8 cellular contexts compared by ENCODE assay signal in the genomic region with DNA sequence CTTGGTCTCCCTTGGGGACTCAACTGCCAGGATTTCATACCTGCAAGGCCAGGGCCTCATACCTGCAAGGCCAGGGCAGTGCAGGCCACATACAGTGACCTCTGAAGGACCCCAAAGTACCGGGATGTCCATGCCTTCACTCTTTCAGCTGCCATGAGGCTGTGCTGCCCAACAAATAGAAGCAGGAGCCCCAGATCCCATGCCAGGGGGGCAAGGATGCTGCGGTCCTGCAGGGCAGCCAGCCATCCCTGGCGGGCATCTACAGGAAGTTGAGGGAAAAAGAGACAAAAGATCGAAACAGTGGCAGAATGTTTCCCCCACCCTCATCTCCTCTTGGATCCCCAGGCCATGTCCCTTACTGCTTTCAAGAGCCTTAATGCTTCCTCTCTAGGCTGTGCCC. TPM values are rescaled to one million over a fixed set of nuclear protein-coding genes. Genes with fewer than 3 reads are reported as not detected.
A peak's percentile ranks its signal among the peaks of the same experiment; 100 is the strongest.
DNase-seq lines count a peak whose midpoint lies in the region; ATAC-seq and TF ChIP-seq lines count a peak whose summit lies in the region.

No MANE protein-coding gene starts in this region.

- H2AFZ ChIP-seq in ACC112 (ENCODE audit: low read length, unreplicated experiment): no peak overlapping the region

- peaks cover 3% of the 10 kb centered on the region; the same call in 1 of the 2 replicates for H3K36me3 ChIP-seq in ACC112 (ENCODE audit: insufficient read depth, low read length)

- H3K4me3 Mint-ChIP-seq in IgD-negative memory B cell (peak overlapping the region; percentile 99 to 100 (median 100)), naive B cell (peak overlapping the region; percentile 93 to 100 (median 98))

- no peaks in the 10 kb centered on the region for H3K27me3 Mint-ChIP-seq in IgD-negative memory B cell
- no peaks in the 10 kb centered on the region for H3K27me3 Mint-ChIP-seq in naive B cell

- DNase-seq in choroid plexus epithelial cell (ENCODE audit: low read depth) (no peak), naive B cell (no peak), NCI-H2107 (lab: John Stamatoyannopoulos, UW) (no peak), foreskin melanocyte (no peak), NCI-H2081 treated with DMSO at 0.1 percent for 48 hours (lab: John Stamatoyannopoulos, UW) (no peak), H4 (ENCODE audit: low spot score) (no peak)

- ATAC-seq in naive B cell (ENCODE audit: low read depth in 2 of 2): no peak

- H3K36me3 Mint-ChIP-seq in IgD-negative memory B cell: peaks cover 3% of the 10 kb centered on the region
- H3K36me3 Mint-ChIP-seq in naive B cell: peaks cover 0 to 16% of the 10 kb centered on the region in 2 donors

- no peaks in the 10 kb centered on the region for H3K27me3 ChIP-seq in ACC112 (ENCODE audit: insufficient read depth, low read length)

- peaks cover 35% of the 10 kb centered on the region for H3K4me1 ChIP-seq in ACC112 (ENCODE audit: control insufficient read depth, insufficient read depth, low read length, unreplicated experiment)

- peaks cover 44% of the 10 kb centered on the region for H3K79me2 ChIP-seq in ACC112 (ENCODE audit: control insufficient read depth, insufficient read depth, low read length, unreplicated experiment)

- peak overlapping the region; percentile 98 to 100 (median 98) for H3K27ac Mint-ChIP-seq in IgD-negative memory B cell
- peak overlapping the region; percentile 32 to 98 (median 90) for H3K27ac Mint-ChIP-seq in naive B cell

- no peak for TF ChIP-seq CTCF in choroid plexus epithelial cell (conservative IDR thresholded peaks at IDR 0.05; ENCODE audit: low read depth, low read length)

- H3K9me3 Mint-ChIP-seq in IgD-negative memory B cell (peaks cover 0 to 1% (median 0%) of the 10 kb centered on the region in 3 donors), naive B cell (peaks cover 0 to 2% (median 0%) of the 10 kb centered on the region in 7 donors)

- H3K4me1 Mint-ChIP-seq in IgD-negative memory B cell: peaks cover 33 to 38% (median 35%) of the 10 kb centered on the region in 3 donors
- H3K4me1 Mint-ChIP-seq in naive B cell: peaks cover 49 to 60% (median 53%) of the 10 kb centered on the region in 3 donors

- peak overlapping the region; percentile 56 for H3K27ac ChIP-seq in ACC112 (ENCODE audit: low read depth, low read length)

- peak overlapping the region; percentile 77 for H3K4me3 ChIP-seq in ACC112 (ENCODE audit: low read depth, low read length)
- H3K4me3 ChIP-seq in choroid plexus epithelial cell (ENCODE audit: low read depth, low read length): peak overlapping the region; percentile 69

RNA-seq across cellular contexts. Expression of gene NRM, which starts 0.8 kb away (rescaled TPM):
- polyA plus RNA-seq in IgD-negative memory B cell (56.1 TPM), naive B cell (ENCODE audit: low read depth in 6 of 6) (10 to 100 TPM; 37.3 to 72.1 (median 45.4) TPM)
- total RNA-seq in H4 (2014; rRNA removed; shearing (Covaris generic)): 15.0 and 20.1 TPM in 2 replicates

RNA-seq across cellular contexts. Expression of gene PPP1R18, which starts 3.5 kb away (rescaled TPM):
- polyA plus RNA-seq in IgD-negative memory B cell: 91.7 TPM
- polyA plus RNA-seq in naive B cell (ENCODE audit: low read depth in 6 of 6): 100 to 1,000 TPM in 1 of 6 donors, 10 to 100 TPM in 5; 70.3 to 103 (median 82.6) TPM
- total RNA-seq in H4 (2014; rRNA removed; shearing (Covaris generic)): 49.9 and 50.9 TPM in 2 replicates

RNA-seq across cellular contexts. Expression of gene DHX16, which starts 17.2 kb away (rescaled TPM):
- polyA plus RNA-seq in IgD-negative memory B cell: 21.6 TPM
- 10 to 100 TPM in 5 of 6 donors, 1 to 10 TPM in 1; 4.2 to 27.0 (median 16.1) TPM for polyA plus RNA-seq in naive B cell (ENCODE audit: low read depth in 6 of 6)
- total RNA-seq in H4 (2014; rRNA removed; shearing (Covaris generic)): 29.9 and 32.6 TPM in 2 replicates

RNA-seq across cellular contexts. Expression of gene MDC1, which starts 27.1 kb away (rescaled TPM):
- 4.6 TPM for polyA plus RNA-seq in IgD-negative memory B cell
- 1 to 10 TPM; 2.0 to 8.3 (median 3.5) TPM for polyA plus RNA-seq in naive B cell (ENCODE audit: low read depth in 6 of 6)
- 7.8 and 8.7 TPM in 2 replicates for total RNA-seq in H4 (2014; rRNA removed; shearing (Covaris generic))

RNA-seq across cellular contexts. Expression of gene TUBB, which starts 30.2 kb away (rescaled TPM):
- polyA plus RNA-seq in IgD-negative memory B cell (156 TPM), naive B cell (ENCODE audit: low read depth in 6 of 6) (100 to 1,000 TPM in 1 of 6 donors, 10 to 100 TPM in 5; 37.9 to 104 (median 73.3) TPM)
- total RNA-seq in H4 (2014; rRNA removed; shearing (Covaris generic)): 1,333 and 1,508 TPM in 2 replicates
